In the genomic region with DNA sequence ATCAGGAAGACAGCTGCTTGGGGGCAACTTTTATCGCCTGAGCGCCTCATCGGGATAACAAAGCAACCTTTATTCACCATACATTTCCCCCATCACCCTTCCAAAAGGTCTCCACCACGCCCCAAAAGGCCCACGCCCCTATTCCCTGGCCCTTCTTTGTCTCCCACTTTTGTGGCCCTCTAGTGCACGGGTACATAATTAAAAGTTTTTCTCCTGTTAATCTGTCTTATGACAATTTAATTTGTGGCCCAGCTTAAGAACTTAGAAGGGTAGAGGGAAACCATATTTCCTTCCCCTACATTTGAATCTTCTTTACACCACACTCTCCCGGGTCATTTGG, we compare ENCODE assay signal across 8 cellular contexts. TPM values are rescaled to one million over a fixed set of nuclear protein-coding genes. Genes with fewer than 3 reads are reported as not detected.
DNase-seq lines count a peak whose midpoint lies in the region; ATAC-seq and TF ChIP-seq lines count a peak whose summit lies in the region.

No MANE protein-coding gene starts in this region.

- H3K36me3 ChIP-seq in cardiac muscle cell (no peaks in the 10 kb centered on the region), rectal smooth muscle tissue (ENCODE audit: control insufficient read depth, insufficient read depth, low read length) (peaks cover 3% of the 10 kb centered on the region)

- peak overlapping the region; percentile 90 for H3K27ac ChIP-seq in cardiac muscle cell
- H3K27ac ChIP-seq in HL-60 (replicated peaks) = peak overlapping the region; percentile 52
- no peak overlapping the region for H3K27ac ChIP-seq in rectal smooth muscle tissue (ENCODE audit: low read depth, low read length)

- no peaks in the 10 kb centered on the region for H3K36me3 Mint-ChIP-seq in WTC11

- H3K4me3 ChIP-seq in cardiac muscle cell = peak overlapping the region; percentile 99
- H3K4me3 ChIP-seq in HL-60 (replicated peaks; ENCODE audit: insufficient read depth, low read length) = peak overlapping the region; percentile 80
- peak overlapping the region; percentile 82 for H3K4me3 ChIP-seq in fibroblast of the aortic adventitia (ENCODE audit: low read depth, low read length)
- peak overlapping the region; percentile 88 for H3K4me3 ChIP-seq in rectal smooth muscle tissue (ENCODE audit: low read length)

- DNase-seq in cardiac muscle cell (ENCODE audit: low read depth in 1 of 2, low spot score in 1 of 2) (no peak), cardiac septum (ENCODE audit: low spot score) (no peak), HL-60 (ENCODE audit: low read depth in 1 of 2, low spot score in 1 of 2) (peak in 1 of 2 experiments; percentile 22), WTC11 (ENCODE audit: low spot score) (no peak), fibroblast of the aortic adventitia (ENCODE audit: low read depth) (no peak), nucleus accumbens (lab: John Stamatoyannopoulos, UW) (no peak)

- peak; percentile 18 for TF ChIP-seq CTCF in cardiac muscle cell (IDR thresholded peaks at IDR 0.05; ENCODE audit: low read depth, low read length)
- TF ChIP-seq CTCF in HL-60 (IDR thresholded peaks at IDR 0.05; ENCODE audit: insufficient read depth, low read length) = no peak
- no peak for TF ChIP-seq CTCF in WTC11 (IDR thresholded peaks at IDR 0.05)
- no peak for TF ChIP-seq CTCF in fibroblast of the aortic adventitia (IDR thresholded peaks at IDR 0.05; ENCODE audit: insufficient read depth, low read length)

- peak overlapping the region; percentile 57 for H3K9ac ChIP-seq in rectal smooth muscle tissue (ENCODE audit: low read length)

- peaks cover 42% of the 10 kb centered on the region for H3K27me3 Mint-ChIP-seq in WTC11 (ENCODE audit: low read depth)

- H3K9me3 Mint-ChIP-seq in WTC11 = no peaks in the 10 kb centered on the region

- ATAC-seq in WTC11 = no peak
- no peak for ATAC-seq in HG03457 (IDR thresholded peaks at IDR 0.05; ENCODE audit: unreplicated experiment)

- POLR2A ChIA-PET in WTC11 (lab: Charles Lee) = no interaction called here

- peaks cover 12% of the 10 kb centered on the region for H3K4me1 ChIP-seq in cardiac muscle cell (ENCODE audit: low read depth)
- peaks cover 12% of the 10 kb centered on the region for H3K4me1 ChIP-seq in rectal smooth muscle tissue (ENCODE audit: control insufficient read depth, insufficient read depth, low read length)

- CTCF ChIA-PET in WTC11 (lab: Charles Lee) = interaction anchor here (0.7 to 3.9 kb wide), 16 partner anchors 8 to 380 kb away, joined by 3 to 27 read pairs (median 4); partner anchors contain the start of genes BBS9, FKBP9 and NT5C3A

- no peak overlapping the region for H3K27ac Mint-ChIP-seq in WTC11

- peaks cover 17% of the 10 kb centered on the region for H3K4me1 Mint-ChIP-seq in WTC11

- H3K27me3 ChIP-seq in cardiac muscle cell (no peaks in the 10 kb centered on the region), HL-60 (ENCODE audit: insufficient read depth, poor library complexity, severe bottlenecking) (no peaks in the 10 kb centered on the region), rectal smooth muscle tissue (ENCODE audit: control insufficient read depth, insufficient read depth, low read length) (peaks cover 2% of the 10 kb centered on the region)

- no peaks in the 10 kb centered on the region for H3K9me3 ChIP-seq in cardiac muscle cell (ENCODE audit: low read depth)

- peak overlapping the region; percentile 91 for H3K4me3 Mint-ChIP-seq in WTC11

- intact Hi-C loops in cardiac septum (cut with DNase I) = loop anchor here (5.0 to 10.0 kb wide), 6 partner anchors 46 to 614 kb away; partner anchors contain the start of genes AVL9, FKBP9, LSM5 and NT5C3A

TF ChIP-seq in WTC11, 78 proteins besides CTCF, POLR2A, EP300 and RAD21:
- TF ChIP-seq ATF1 (CRISPR knock-in tag; IDR thresholded peaks at IDR 0.05) (no peak), ZNF423 (CRISPR knock-in tag; IDR thresholded peaks at IDR 0.05) (0 out of 2 replicates have a peak, but pooled peaks have one; percentile 7)

RNA-seq across cellular contexts. Expression of gene RP9, which starts 0.6 kb away (rescaled TPM):
- 27.4 and 28.4 TPM in 2 replicates for total RNA-seq in cardiac muscle cell
- polyA plus RNA-seq in cardiac muscle cell = 35.3 and 43.2 TPM in 2 replicates
- total RNA-seq in cardiac septum = 19.3 TPM
- total RNA-seq in WTC11 (2021) = 10.7 to 10.9 TPM (median 10.8 TPM) in 3 replicates
- total RNA-seq in fibroblast of the aortic adventitia (ENCODE audit: low replicate concordance) = 7.2 and 7.7 TPM in 2 replicates

RNA-seq across cellular contexts. Expression of gene BBS9, which starts 20.8 kb away (rescaled TPM):
- 11.8 and 13.2 TPM in 2 replicates for total RNA-seq in cardiac muscle cell
- polyA plus RNA-seq in cardiac muscle cell = 9.8 and 16.0 TPM in 2 replicates
- total RNA-seq in cardiac septum = 8.7 TPM
- total RNA-seq in WTC11 (2021) = 53.8 to 59.0 TPM (median 56.6 TPM) in 3 replicates
- total RNA-seq in fibroblast of the aortic adventitia (ENCODE audit: low replicate concordance) = 26.8 and 31.1 TPM in 2 replicates

RNA-seq across cellular contexts. Expression of gene NT5C3A, which starts 46.0 kb away (rescaled TPM):
- total RNA-seq in cardiac muscle cell = 23.7 and 26.9 TPM in 2 replicates
- 37.6 and 42.6 TPM in 2 replicates for polyA plus RNA-seq in cardiac muscle cell
- 21.7 TPM for total RNA-seq in cardiac septum
- 15.0 to 18.6 TPM (median 15.9 TPM) in 3 replicates for total RNA-seq in WTC11 (2021)
- 17.1 and 26.8 TPM in 2 replicates for total RNA-seq in fibroblast of the aortic adventitia (ENCODE audit: low replicate concordance)
